ENCODE assay signal across 8 cellular contexts in genomic region chr6:2988426-2989331, GRCh38. TPM values are rescaled to one million over a fixed set of nuclear protein-coding genes. Genes with fewer than 3 reads are reported as not detected.
DNase-seq lines count a peak whose midpoint lies in the region; ATAC-seq and TF ChIP-seq lines count a peak whose summit lies in the region.

No MANE protein-coding gene starts in this region.

- no peaks in the 10 kb centered on the region for H3K79me2 ChIP-seq in SU-DHL-6 (ENCODE audit: insufficient read depth, low read length)

- no peaks in the 10 kb centered on the region for H3K36me3 ChIP-seq in SU-DHL-6 (ENCODE audit: low read length)
- H3K36me3 ChIP-seq in urinary bladder (ENCODE audit: insufficient read depth) = no peaks in the 10 kb centered on the region

- peak; percentile 82 for TF ChIP-seq CTCF in GM10266 (IDR thresholded peaks at IDR 0.05; ENCODE audit: control insufficient read depth, insufficient read depth, low read depth, missing control alignments)
- peak; percentile 99 for TF ChIP-seq CTCF in SU-DHL-6 (IDR thresholded peaks at IDR 0.05; ENCODE audit: insufficient read depth, low read length, poor library complexity, severe bottlenecking)

- H3K9me2 ChIP-seq in SU-DHL-6 (replicated peaks; ENCODE audit: insufficient read depth, low read length) = no peaks in the 10 kb centered on the region

- peak; percentile 66 for ATAC-seq in HG02623 (IDR thresholded peaks at IDR 0.05; ENCODE audit: unreplicated experiment)
- ATAC-seq in left cardiac atrium = peak; percentile 88 to 90

- intact Hi-C loops in left cardiac atrium (cut with DNase I) = loop anchor here in 1 of 2 donors (2.0 to 10.0 kb wide), 4 partner anchors 18 to 142 kb away; partner anchors contain the start of gene SERPINB6
- intact Hi-C loops in posterior vena cava (cut with DNase I) = loop anchor here (2.0 to 5.0 kb wide), 2 partner anchors 36 kb away; no protein-coding TSS in a partner anchor

- peak overlapping the region; percentile 79 for H3K4me2 ChIP-seq in SU-DHL-6 (ENCODE audit: low read depth, low read length, poor library complexity, severe bottlenecking)

- H3F3A ChIP-seq in SU-DHL-6 (ENCODE audit: insufficient read depth) = peaks cover 10% of the 10 kb centered on the region

- WGBS in urinary bladder = under 1% methylated on average over 64 of the region's 64 CpGs

- H3K27ac ChIP-seq in SU-DHL-6 (ENCODE audit: low read depth, low read length) (peak overlapping the region; percentile 84), urinary bladder (ENCODE audit: low read depth) (peak overlapping the region; percentile 95)

- no peaks in the 10 kb centered on the region for H3K27me3 ChIP-seq in SU-DHL-6 (ENCODE audit: low read length)

- H4K20me1 ChIP-seq in SU-DHL-6 (ENCODE audit: low read depth, low read length) = no peaks in the 10 kb centered on the region

- no peaks in the 10 kb centered on the region for H3K9me3 ChIP-seq in SU-DHL-6 (ENCODE audit: insufficient read depth, low read length)

- peak overlapping the region; percentile 93 for H2AFZ ChIP-seq in SU-DHL-6 (ENCODE audit: low read depth, low read length, severe bottlenecking)

- H3K9ac ChIP-seq in SU-DHL-6 (ENCODE audit: low read length) = peak overlapping the region; percentile 67

- peak overlapping the region; percentile 63 for H3K4me3 ChIP-seq in SU-DHL-6 (ENCODE audit: insufficient read depth, low read length, poor library complexity, severe bottlenecking)
- H3K4me3 ChIP-seq in urinary bladder (ENCODE audit: low read depth, low read length) = peak overlapping the region; percentile 83

- DNase-seq in GM10266 (ENCODE audit: extremely low spot score) (peak; percentile 73), NCI-H1105 (lab: John Stamatoyannopoulos, UW) (peak; percentile 87), amniotic epithelial cell (ENCODE audit: low read depth) (peak; percentile 81), left cardiac atrium (peak; percentile 93), posterior vena cava (ENCODE audit: low spot score) (peak; percentile 98)

- H3K4me1 ChIP-seq in urinary bladder (ENCODE audit: insufficient read depth) = no peaks in the 10 kb centered on the region

RNA-seq across cellular contexts. Expression of gene NQO2, which starts 11.0 kb away (rescaled TPM):
- 10 to 100 TPM; 46.2 to 53.8 TPM for total RNA-seq in left cardiac atrium
- 10 to 100 TPM; 27.7 to 42.4 TPM for total RNA-seq in posterior vena cava
- total RNA-seq in urinary bladder = 8.7 TPM
- polyA plus RNA-seq in urinary bladder = 25.5 TPM

RNA-seq across cellular contexts. Expression of gene SERPINB6, which starts 17.3 kb away (rescaled TPM):
- total RNA-seq in left cardiac atrium = 100 to 1,000 TPM; 218 to 225 TPM
- total RNA-seq in posterior vena cava = 10 to 100 TPM; 90.7 to 98.3 TPM
- 58.8 TPM for total RNA-seq in urinary bladder
- polyA plus RNA-seq in urinary bladder = 130 TPM

Comparison
In these comparisons a context has a peak if more than half of its experiments do, and no peak if none do; other contexts are left out.
1. Peak in every context shown above with its lines: DNase-seq, ATAC-seq, H3K4me3 ChIP-seq and H3K27ac ChIP-seq.